ENCODE assay signal across 8 cellular contexts in the genomic region with DNA sequence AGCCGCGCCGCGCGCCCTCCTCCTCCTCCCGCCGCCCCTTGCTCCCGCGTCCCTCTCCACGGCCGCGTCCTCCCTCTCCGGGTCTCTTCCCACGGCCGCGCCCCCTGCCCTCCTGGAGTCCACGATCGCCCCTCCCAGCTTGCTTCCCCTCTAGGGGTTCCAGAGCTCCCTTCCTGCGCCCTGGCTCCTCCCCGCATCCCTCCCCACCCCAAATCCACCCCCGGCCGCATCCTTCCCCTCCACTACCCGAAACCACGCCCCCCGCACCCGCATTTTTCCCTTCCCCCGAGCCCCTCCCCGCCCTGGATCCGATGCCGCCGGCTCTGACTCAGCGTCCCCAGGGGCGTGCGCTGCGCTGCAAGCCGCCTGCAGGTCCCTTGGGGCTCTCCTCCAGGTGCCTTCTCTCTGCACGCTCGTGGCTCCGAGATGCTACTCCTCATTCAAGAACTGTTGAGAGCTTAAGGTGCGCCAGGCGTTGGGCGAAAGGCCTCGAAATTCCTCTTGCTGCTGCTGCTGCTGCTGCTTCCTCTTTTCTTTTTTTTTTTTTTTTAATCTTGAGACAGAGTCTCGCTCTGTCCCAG. TPM values are rescaled to one million over a fixed set of nuclear protein-coding genes. Genes with fewer than 3 reads are reported as not detected.
DNase-seq lines count a peak whose midpoint lies in the region; ATAC-seq, FAIRE-seq and TF ChIP-seq lines count a peak whose summit lies in the region.

No MANE protein-coding gene starts in this region.

- no peaks in the 10 kb centered on the region for H3K79me2 ChIP-seq in smooth muscle cell (ENCODE audit: low read depth)

- ATAC-seq in GM19035 (IDR thresholded peaks at IDR 0.05; ENCODE audit: unreplicated experiment) (peak; percentile 72), HG03521 (IDR thresholded peaks at IDR 0.05; ENCODE audit: unreplicated experiment) (peak; percentile 71)

- FAIRE-seq in RCC 7860 (lab: Jason Lieb, UNC) = no peak

- 4% methylated on average over 25 of the region's 44 CpGs for WGBS in smooth muscle cell (ENCODE audit: low lambda C conversion rate)

- no peak overlapping the region for H2AFZ ChIP-seq in smooth muscle cell (ENCODE audit: low read depth)

- no peak overlapping the region for H3K27ac ChIP-seq in smooth muscle cell (ENCODE audit: low read depth)

- H3K9ac ChIP-seq in adipocyte (ENCODE audit: low read length) (no peak overlapping the region), smooth muscle cell (ENCODE audit: low read depth) (no peak overlapping the region)

- TF ChIP-seq CTCF in smooth muscle cell (IDR thresholded peaks at IDR 0.05; ENCODE audit: borderline replicate concordance, insufficient read depth, poor library complexity, severe bottlenecking) = no peak

- H3K4me2 ChIP-seq in smooth muscle cell = peak overlapping the region; percentile 86

- H3K4me3 ChIP-seq in adipocyte (ENCODE audit: low read length) (peak overlapping the region; percentile 37), smooth muscle cell (peak overlapping the region; percentile 51)

- H3K36me3 ChIP-seq in adipocyte (ENCODE audit: control insufficient read depth, insufficient read depth, low read length, severe bottlenecking) = no peaks in the 10 kb centered on the region
- H3K36me3 ChIP-seq in smooth muscle cell (ENCODE audit: low read depth) = no peaks in the 10 kb centered on the region

- H3K9me3 ChIP-seq in adipocyte (ENCODE audit: control insufficient read depth, low read length) (no peaks in the 10 kb centered on the region), smooth muscle cell (replicated peaks; ENCODE audit: low read depth) (no peaks in the 10 kb centered on the region)

- peaks cover 6% of the 10 kb centered on the region for H3K4me1 ChIP-seq in adipocyte (ENCODE audit: control insufficient read depth, insufficient read depth, low read length)
- peaks cover 6% of the 10 kb centered on the region for H3K4me1 ChIP-seq in smooth muscle cell (ENCODE audit: low read depth)

- H3K27me3 ChIP-seq in adipocyte (replicated peaks; ENCODE audit: control insufficient read depth, insufficient read depth, low read length) (peaks cover 9% of the 10 kb centered on the region), smooth muscle cell (ENCODE audit: low read depth) (peaks cover 33% of the 10 kb centered on the region)

- DNase-seq in AG20443 (ENCODE audit: low spot score) (peak; percentile 68), T follicular helper cell (ENCODE audit: low read depth) (peak; percentile 41), adipocyte (ENCODE audit: low read depth) (peak; percentile 89), hepatic stellate cell (ENCODE audit: low spot score) (peak; percentile 90), smooth muscle cell (lab: John Stamatoyannopoulos, UW; ENCODE audit: unreplicated experiment) (peak; percentile 8), RCC 7860 (ENCODE audit: low spot score) (no peak)

- no peaks in the 10 kb centered on the region for H4K20me1 ChIP-seq in smooth muscle cell (ENCODE audit: low read depth)

- H3F3A ChIP-seq in smooth muscle cell (ENCODE audit: low read depth) = no peaks in the 10 kb centered on the region

RNA-seq across cellular contexts. Expression of a gene that starts 0.3 kb away (rescaled TPM):
- total RNA-seq in smooth muscle cell = 0.09 and 0.22 TPM in 2 replicates
- polyA plus RNA-seq in smooth muscle cell = 0.83 TPM in 1 of 2 replicates, not detected in the other

RNA-seq across cellular contexts. Expression of a gene that starts 8.2 kb away (rescaled TPM):
- 15.0 and 24.8 TPM in 2 replicates for total RNA-seq in smooth muscle cell
- polyA plus RNA-seq in smooth muscle cell = 3.9 and 6.4 TPM in 2 replicates
